Comparison of ENCODE assay signal across 10 cellular contexts in genomic region chr19:35977446-35978222, GRCh38. TPM values are rescaled to one million over a fixed set of nuclear protein-coding genes. Genes with fewer than 3 reads are reported as not detected.
DNase-seq lines count a peak whose midpoint lies in the region; ATAC-seq lines count a peak whose summit lies in the region.
"Had no signal": no experiment of that assay in that cellular context is flagged by ENCODE, and none has a peak within 500 bp of the region (broad histone marks: within the 10 kb centered on the region; RNA-seq: fewer than 3 reads in every experiment).

No MANE protein-coding gene starts in this region.

- no peak overlapping the region for H3K4me3 Mint-ChIP-seq in activated CD4-positive, alpha-beta T cell treated with anti-CD3 and anti-CD28 coated beads, Interleukin-2, amount 10 ng/mL, durations not matched to agents 24 days and 14 days
- no peak overlapping the region for H3K4me3 Mint-ChIP-seq in activated T-cell treated with anti-CD3 and anti-CD28 coated beads, Interleukin-2, amount 50 U/mL, for 72 hours
- H3K4me3 Mint-ChIP-seq: brain had no signal

- no peaks in the 10 kb centered on the region for H3K36me3 Mint-ChIP-seq in activated CD4-positive, alpha-beta T cell treated with anti-CD3 and anti-CD28 coated beads, Interleukin-2, amount 10 ng/mL, durations not matched to agents 24 days and 14 days (ENCODE audit: low read depth)
- H3K36me3 Mint-ChIP-seq in activated T-cell treated with anti-CD3 and anti-CD28 coated beads, Interleukin-2, amount 50 U/mL, for 72 hours (ENCODE audit: insufficient read depth in 2 of 2) = no peaks in the 10 kb centered on the region
- H3K36me3 Mint-ChIP-seq: brain had no signal

- H3K9me3 Mint-ChIP-seq in activated CD4-positive, alpha-beta T cell treated with anti-CD3 and anti-CD28 coated beads, Interleukin-2, amount 10 ng/mL, durations not matched to agents 24 days and 14 days = no peaks in the 10 kb centered on the region
- H3K9me3 Mint-ChIP-seq in activated T-cell treated with anti-CD3 and anti-CD28 coated beads, Interleukin-2, amount 50 U/mL, for 72 hours = no peaks in the 10 kb centered on the region
- H3K9me3 Mint-ChIP-seq: brain had no signal

- peak; percentile 67 for DNase-seq in activated CD4-positive, alpha-beta T cell treated with anti-CD3 and anti-CD28 coated beads, Interleukin-2, amount 10 ng/mL, durations not matched to agents 24 days and 14 days
- no peak for DNase-seq in activated CD4-positive, alpha-beta T cell treated with anti-CD3 and anti-CD28 coated beads, Interleukin-2, amount 50 U/mL, for 4 hours
- DNase-seq in MV-4-11 (lab: John Stamatoyannopoulos, UW) (peak; percentile 76), retina (peak; percentile 33), activated gamma-delta T cell (lab: John Stamatoyannopoulos, UW) (no peak), GOT3 (lab: John Stamatoyannopoulos, UW) (no peak)
- peak; percentile 48 for DNase-seq in activated T-cell treated with anti-CD3 and anti-CD28 coated beads, Interleukin-2, amount 50 U/mL, for 72 hours
- DNase-seq in effector CD4-positive, alpha-beta T cell = no peak
- DNase-seq: left colon had no signal

- peak; percentile 78 to 80 for ATAC-seq in activated T-cell treated with anti-CD3 and anti-CD28 coated beads, Interleukin-2, amount 50 U/mL, for 72 hours (replicated peaks in 1 of 2)
- ATAC-seq: left colon had no signal

- H3K27me3 Mint-ChIP-seq in activated CD4-positive, alpha-beta T cell treated with anti-CD3 and anti-CD28 coated beads, Interleukin-2, amount 10 ng/mL, durations not matched to agents 24 days and 14 days = peaks cover 14% of the 10 kb centered on the region
- H3K27me3 Mint-ChIP-seq in activated T-cell treated with anti-CD3 and anti-CD28 coated beads, Interleukin-2, amount 50 U/mL, for 72 hours (ENCODE audit: low read depth) = peaks cover 17% of the 10 kb centered on the region

- intact Hi-C loops in activated CD4-positive, alpha-beta T cell treated with anti-CD3 and anti-CD28 coated beads, Interleukin-2, amount 10 ng/mL, durations not matched to agents 24 days and 14 days (cut with micrococcal nuclease) = no loop called here

- no peaks in the 10 kb centered on the region for H3K4me1 Mint-ChIP-seq in activated CD4-positive, alpha-beta T cell treated with anti-CD3 and anti-CD28 coated beads, Interleukin-2, amount 10 ng/mL, durations not matched to agents 24 days and 14 days
- no peaks in the 10 kb centered on the region for H3K4me1 Mint-ChIP-seq in activated T-cell treated with anti-CD3 and anti-CD28 coated beads, Interleukin-2, amount 50 U/mL, for 72 hours (ENCODE audit: low read depth)
- H3K4me1 Mint-ChIP-seq: brain had no signal

- no peak overlapping the region for H3K27ac Mint-ChIP-seq in activated CD4-positive, alpha-beta T cell treated with anti-CD3 and anti-CD28 coated beads, Interleukin-2, amount 10 ng/mL, durations not matched to agents 24 days and 14 days
- H3K27ac Mint-ChIP-seq in activated T-cell treated with anti-CD3 and anti-CD28 coated beads, Interleukin-2, amount 50 U/mL, for 72 hours = no peak overlapping the region

RNA-seq across cellular contexts. Expression of gene SDHAF1, which starts 17.4 kb away (rescaled TPM):
- total RNA-seq in activated CD4-positive, alpha-beta T cell treated with anti-CD3 and anti-CD28 coated beads, Interleukin-2, amount 10 ng/mL, durations not matched to agents 24 days and 14 days = 21.4 and 23.1 TPM in 2 replicates
- total RNA-seq in activated T-cell treated with anti-CD3 and anti-CD28 coated beads, Interleukin-2, amount 50 U/mL, for 72 hours = 10 to 100 TPM; 24.0 to 24.2 TPM

RNA-seq across cellular contexts. Expression of gene SYNE4, which starts 31.0 kb away (rescaled TPM):
- total RNA-seq in activated CD4-positive, alpha-beta T cell treated with anti-CD3 and anti-CD28 coated beads, Interleukin-2, amount 10 ng/mL, durations not matched to agents 24 days and 14 days = 2.2 and 2.9 TPM in 2 replicates
- 1 to 10 TPM; 3.3 to 4.8 TPM for total RNA-seq in activated T-cell treated with anti-CD3 and anti-CD28 coated beads, Interleukin-2, amount 50 U/mL, for 72 hours

RNA-seq across cellular contexts. Expression of gene ALKBH6, which starts 36.4 kb away (rescaled TPM):
- 46.1 and 50.7 TPM in 2 replicates for total RNA-seq in activated CD4-positive, alpha-beta T cell treated with anti-CD3 and anti-CD28 coated beads, Interleukin-2, amount 10 ng/mL, durations not matched to agents 24 days and 14 days
- total RNA-seq in activated T-cell treated with anti-CD3 and anti-CD28 coated beads, Interleukin-2, amount 50 U/mL, for 72 hours = 10 to 100 TPM; 46.8 to 55.9 TPM

RNA-seq across cellular contexts. Expression of gene LRFN3, which starts 41.5 kb away (rescaled TPM):
- total RNA-seq in activated CD4-positive, alpha-beta T cell treated with anti-CD3 and anti-CD28 coated beads, Interleukin-2, amount 10 ng/mL, durations not matched to agents 24 days and 14 days = 11.0 and 11.6 TPM in 2 replicates
- total RNA-seq in activated T-cell treated with anti-CD3 and anti-CD28 coated beads, Interleukin-2, amount 50 U/mL, for 72 hours = 1 to 10 TPM; 6.4 to 8.5 TPM

RNA-seq across cellular contexts. Expression of gene CLIP3, which starts 55.0 kb away (rescaled TPM):
- total RNA-seq in activated CD4-positive, alpha-beta T cell treated with anti-CD3 and anti-CD28 coated beads, Interleukin-2, amount 10 ng/mL, durations not matched to agents 24 days and 14 days = 0.96 and 1.6 TPM in 2 replicates
- 1 to 10 TPM; 1.0 to 2.7 TPM for total RNA-seq in activated T-cell treated with anti-CD3 and anti-CD28 coated beads, Interleukin-2, amount 50 U/mL, for 72 hours

Comparison
In these comparisons a context has a peak if more than half of its experiments do, and no peak if none do; other contexts are left out.
1. DNase-seq: peak in activated CD4-positive, alpha-beta T cell treated with anti-CD3 and anti-CD28 coated beads, Interleukin-2, amount 10 ng/mL, durations not matched to agents 24 days and 14 days (single experiment), MV-4-11 (single experiment), activated T-cell treated with anti-CD3 and anti-CD28 coated beads, Interleukin-2, amount 50 U/mL, for 72 hours (2 of 2) and retina (single experiment); none in activated CD4-positive, alpha-beta T cell treated with anti-CD3 and anti-CD28 coated beads, Interleukin-2, amount 50 U/mL, for 4 hours (0 of 2), activated gamma-delta T cell (single experiment), effector CD4-positive, alpha-beta T cell (single experiment) and GOT3 (single experiment).